In the genomic region with DNA sequence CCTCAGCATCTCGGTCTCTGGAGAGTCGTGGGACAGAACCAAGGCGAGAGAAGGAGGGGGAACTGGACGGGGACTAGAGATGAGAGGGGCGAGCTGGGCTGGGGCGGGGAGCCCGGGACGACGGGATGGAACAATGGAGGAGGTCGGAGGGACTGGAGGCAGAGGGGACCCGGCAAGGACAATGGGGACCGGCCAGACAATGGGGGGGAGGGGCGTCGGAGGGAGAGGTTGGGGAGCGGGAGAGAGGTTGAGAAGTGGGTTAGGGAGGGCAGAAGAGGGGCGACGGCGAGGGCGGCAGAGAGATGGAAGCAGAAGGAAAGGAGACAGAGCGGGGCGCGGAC, we compare ENCODE assay signal across 8 cellular contexts. TPM values are rescaled to one million over a fixed set of nuclear protein-coding genes. Genes with fewer than 3 reads are reported as not detected.
DNase-seq lines count a peak whose midpoint lies in the region; ATAC-seq and TF ChIP-seq lines count a peak whose summit lies in the region.

No MANE protein-coding gene starts in this region.

- H3K9me3 Mint-ChIP-seq in activated naive CD4-positive, alpha-beta T cell treated with anti-CD3 and anti-CD28 coated beads, Interleukin-2, amount 10 ng/mL, durations not matched to agents 7 days and 5 days: no peaks in the 10 kb centered on the region
- peaks cover 0 to 19% (median 0%) of the 10 kb centered on the region in 5 experiments for H3K9me3 Mint-ChIP-seq in brain
- no peaks in the 10 kb centered on the region for H3K9me3 Mint-ChIP-seq in memory B cell
- no peaks in the 10 kb centered on the region for H3K9me3 Mint-ChIP-seq in type B pancreatic cell

- TF ChIP-seq CTCF in brain (conservative IDR thresholded peaks at IDR 0.05): no peak
- no peak for TF ChIP-seq CTCF in type B pancreatic cell (conservative IDR thresholded peaks at IDR 0.05)

- no peak for ATAC-seq in memory B cell (ENCODE audit: low read depth)
- ATAC-seq in HG02642 (IDR thresholded peaks at IDR 0.05; ENCODE audit: poor library complexity, unreplicated experiment): no peak

- peak; percentile 21 for DNase-seq in activated naive CD4-positive, alpha-beta T cell treated with anti-CD3 and anti-CD28 coated beads, Interleukin-2, amount 10 ng/mL, durations not matched to agents 7 days and 5 days
- no peak for DNase-seq in activated naive CD4-positive, alpha-beta T cell treated with anti-CD3 and anti-CD28 coated beads, Interleukin-2, amount 50 U/mL, for 16 hours
- DNase-seq in memory B cell (ENCODE audit: low spot score in 2 of 2): peak in 1 of 2 donors; percentile 32
- no peak for DNase-seq in type B pancreatic cell (ENCODE audit: extremely low spot score, unreplicated experiment)
- DNase-seq in activated gamma-delta T cell (lab: John Stamatoyannopoulos, UW): no peak
- DNase-seq in cerebellum (ENCODE audit: low spot score): no peak

- peak overlapping the region; percentile 60 for H3K4me3 Mint-ChIP-seq in activated naive CD4-positive, alpha-beta T cell treated with anti-CD3 and anti-CD28 coated beads, Interleukin-2, amount 10 ng/mL, durations not matched to agents 7 days and 5 days
- H3K4me3 Mint-ChIP-seq in brain (peak overlapping the region; percentile 79 to 92 (median 90)), memory B cell (peak overlapping the region; percentile 85), type B pancreatic cell (peak overlapping the region; percentile 85)

- no peak overlapping the region for H3K27ac Mint-ChIP-seq in activated naive CD4-positive, alpha-beta T cell treated with anti-CD3 and anti-CD28 coated beads, Interleukin-2, amount 10 ng/mL, durations not matched to agents 7 days and 5 days
- H3K27ac Mint-ChIP-seq in brain (peak overlapping the region in 2 of 5 experiments; percentile 50 to 83), memory B cell (peak overlapping the region; percentile 79), type B pancreatic cell (no peak overlapping the region)

- no peaks in the 10 kb centered on the region for H3K36me3 Mint-ChIP-seq in activated naive CD4-positive, alpha-beta T cell treated with anti-CD3 and anti-CD28 coated beads, Interleukin-2, amount 10 ng/mL, durations not matched to agents 7 days and 5 days
- no peaks in the 10 kb centered on the region for H3K36me3 Mint-ChIP-seq in brain
- H3K36me3 Mint-ChIP-seq in memory B cell: no peaks in the 10 kb centered on the region
- no peaks in the 10 kb centered on the region for H3K36me3 Mint-ChIP-seq in type B pancreatic cell

- H3K4me1 Mint-ChIP-seq in activated naive CD4-positive, alpha-beta T cell treated with anti-CD3 and anti-CD28 coated beads, Interleukin-2, amount 10 ng/mL, durations not matched to agents 7 days and 5 days: peaks cover 31% of the 10 kb centered on the region
- H3K4me1 Mint-ChIP-seq in brain (peaks cover 19% of the 10 kb centered on the region), memory B cell (peaks cover 19% of the 10 kb centered on the region), type B pancreatic cell (ENCODE audit: unreplicated experiment) (peaks cover 20% of the 10 kb centered on the region)

- CTCF ChIA-PET in activated naive CD4-positive, alpha-beta T cell treated with anti-CD3 and anti-CD28 coated beads, Interleukin-2, amount 10 ng/mL, durations not matched to agents 7 days and 5 days (lab: Charles Lee): interaction anchor here (0.9 to 3.8 kb wide), 5 partner anchors 11 to 60 kb away, joined by 3 to 40 read pairs (median 4); no protein-coding TSS in a partner anchor

- H3K27me3 Mint-ChIP-seq in activated naive CD4-positive, alpha-beta T cell treated with anti-CD3 and anti-CD28 coated beads, Interleukin-2, amount 10 ng/mL, durations not matched to agents 7 days and 5 days: peaks cover 88% of the 10 kb centered on the region
- H3K27me3 Mint-ChIP-seq in brain (peaks cover 91% of the 10 kb centered on the region), memory B cell (peaks cover 25% of the 10 kb centered on the region), type B pancreatic cell (peaks cover 78% of the 10 kb centered on the region)

RNA-seq across cellular contexts. Expression of a gene that starts 0.7 kb away (rescaled TPM):
- polyA plus RNA-seq in brain (ENCODE audit: insufficient read depth, low read depth, low replicate concordance): 2.6 TPM
- 2.1 and 41.3 TPM in 2 replicates for total RNA-seq in type B pancreatic cell (ENCODE audit: low replicate concordance)
- 28.9 TPM for total RNA-seq in cerebellum
